In the genomic region with DNA sequence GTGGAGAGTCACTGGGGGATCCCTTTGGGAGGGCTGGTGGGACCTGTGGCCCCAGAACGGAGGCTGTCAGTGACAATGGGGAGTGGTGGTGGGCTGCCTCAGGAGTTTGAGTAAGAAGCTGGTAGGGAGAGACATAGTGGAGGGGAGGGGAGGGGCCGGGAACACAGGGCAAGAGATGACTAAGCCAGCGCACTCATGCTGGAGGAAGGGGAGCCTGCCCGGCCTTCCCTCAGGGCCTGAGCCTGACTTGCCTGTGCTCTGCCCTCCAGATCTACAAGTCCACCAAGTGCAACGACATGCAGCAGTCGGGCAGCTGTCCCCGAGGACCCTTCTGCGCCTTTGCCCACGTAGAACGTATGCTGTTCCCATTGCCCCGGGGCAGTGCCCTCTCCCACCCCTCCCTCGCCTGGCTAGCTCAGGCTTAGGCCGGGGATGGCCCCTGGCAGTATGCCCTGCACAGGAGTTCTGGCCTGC, we compare ENCODE assay signal across 1 cellular context.
TF ChIP-seq lines count a peak whose summit lies in the region.

No MANE protein-coding gene starts in this region.

TF ChIP-seq in SK-N-SH treated with all-trans-retinoic acid at 6 μM for 48 hours, 23 proteins besides CTCF, POLR2A, EP300 and RAD21 (continued from another document):
- TF ChIP-seq, protein P1, sequence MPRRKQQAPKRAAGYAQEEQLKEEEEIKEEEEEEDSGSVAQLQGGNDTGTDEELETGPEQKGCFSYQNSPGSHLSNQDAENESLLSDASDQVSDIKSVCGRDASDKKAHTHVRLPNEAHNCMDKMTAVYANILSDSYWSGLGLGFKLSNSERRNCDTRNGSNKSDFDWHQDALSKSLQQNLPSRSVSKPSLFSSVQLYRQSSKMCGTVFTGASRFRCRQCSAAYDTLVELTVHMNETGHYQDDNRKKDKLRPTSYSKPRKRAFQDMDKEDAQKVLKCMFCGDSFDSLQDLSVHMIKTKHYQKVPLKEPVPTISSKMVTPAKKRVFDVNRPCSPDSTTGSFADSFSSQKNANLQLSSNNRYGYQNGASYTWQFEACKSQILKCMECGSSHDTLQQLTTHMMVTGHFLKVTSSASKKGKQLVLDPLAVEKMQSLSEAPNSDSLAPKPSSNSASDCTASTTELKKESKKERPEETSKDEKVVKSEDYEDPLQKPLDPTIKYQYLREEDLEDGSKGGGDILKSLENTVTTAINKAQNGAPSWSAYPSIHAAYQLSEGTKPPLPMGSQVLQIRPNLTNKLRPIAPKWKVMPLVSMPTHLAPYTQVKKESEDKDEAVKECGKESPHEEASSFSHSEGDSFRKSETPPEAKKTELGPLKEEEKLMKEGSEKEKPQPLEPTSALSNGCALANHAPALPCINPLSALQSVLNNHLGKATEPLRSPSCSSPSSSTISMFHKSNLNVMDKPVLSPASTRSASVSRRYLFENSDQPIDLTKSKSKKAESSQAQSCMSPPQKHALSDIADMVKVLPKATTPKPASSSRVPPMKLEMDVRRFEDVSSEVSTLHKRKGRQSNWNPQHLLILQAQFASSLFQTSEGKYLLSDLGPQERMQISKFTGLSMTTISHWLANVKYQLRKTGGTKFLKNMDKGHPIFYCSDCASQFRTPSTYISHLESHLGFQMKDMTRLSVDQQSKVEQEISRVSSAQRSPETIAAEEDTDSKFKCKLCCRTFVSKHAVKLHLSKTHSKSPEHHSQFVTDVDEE (CRISPR knock-in tag; IDR thresholded peaks at IDR 0.05) = no peak
- no peak for TF ChIP-seq PPARA (CRISPR knock-in tag; IDR thresholded peaks at IDR 0.05; ENCODE audit: borderline replicate concordance)
- no peak for TF ChIP-seq ZNF8 (CRISPR knock-in tag; IDR thresholded peaks at IDR 0.05)
- TF ChIP-seq ZFP30 (CRISPR knock-in tag; IDR thresholded peaks at IDR 0.05) = no peak
